ENCODE assay signal across 12 cellular contexts in genomic region chr2:241269707-241270520, GRCh38. TPM values are rescaled to one million over a fixed set of nuclear protein-coding genes. Genes with fewer than 3 reads are reported as not detected.
DNase-seq lines count a peak whose midpoint lies in the region; ATAC-seq and TF ChIP-seq lines count a peak whose summit lies in the region.
"Had no signal": no experiment of that assay in that cellular context is flagged by ENCODE, and none has a peak within 500 bp of the region (broad histone marks: within the 10 kb centered on the region; RNA-seq: fewer than 3 reads in every experiment).

No MANE protein-coding gene starts in this region.

- intact Hi-C loops in MCF 10A (cut with micrococcal nuclease) = no loop called here
- intact Hi-C loops in thyroid gland (cut with DNase I) = loop anchor here (5.0 to 10.0 kb wide), 2 partner anchors 47 to 85 kb away; partner anchors contain the start of genes FARP2, HDLBP and SEPTIN2

- H3K27me3 Mint-ChIP-seq in activated T-cell treated with anti-CD3 and anti-CD28 coated beads, Interleukin-2, amount 50 U/mL, for 4 hours (ENCODE audit: low read depth) = no peaks in the 10 kb centered on the region
- no peaks in the 10 kb centered on the region for H3K27me3 Mint-ChIP-seq in MCF 10A (ENCODE audit: insufficient read depth, unreplicated experiment)

- no peaks in the 10 kb centered on the region for H3K9me3 ChIP-seq in thyroid gland
- H3K9me3 ChIP-seq: sigmoid colon had no signal

- no peak overlapping the region for H2BK15ac ChIP-seq in mesendoderm (replicated peaks; ENCODE audit: low read depth)

- no peak overlapping the region for H2BK5ac ChIP-seq in mesendoderm (ENCODE audit: low read length)

- peaks cover 32% of the 10 kb centered on the region for H3K4me1 Mint-ChIP-seq in activated T-cell treated with anti-CD3 and anti-CD28 coated beads, Interleukin-2, amount 50 U/mL, for 4 hours (ENCODE audit: low read depth)
- peaks cover 51% of the 10 kb centered on the region for H3K4me1 Mint-ChIP-seq in MCF 10A (ENCODE audit: insufficient read depth, unreplicated experiment)

- CTCF ChIA-PET in MCF 10A (lab: Yijun Ruan, JAX) = interaction anchor here (0.8 kb wide), 1 partner anchor 121 kb away, joined by 3 read pairs; no protein-coding TSS in a partner anchor

- no peak overlapping the region for H3K23ac ChIP-seq in mesendoderm (ENCODE audit: low read length)

- H3K79me2 ChIP-seq in mesendoderm (ENCODE audit: control insufficient read depth, insufficient read depth, low read length) = peaks cover 62% of the 10 kb centered on the region

- DNase-seq in activated T-cell treated with anti-CD3 and anti-CD28 coated beads, Interleukin-2, amount 50 U/mL, for 4 hours = no peak
- DNase-seq in activated T-cell treated with anti-CD3 and anti-CD28 coated beads, Interleukin-2, amount 50 U/mL, for 1 hour = no peak
- DNase-seq in MCF 10A (ENCODE audit: unreplicated experiment) (no peak), mesendoderm (no peak), thyroid gland (peak; percentile 32 to 33), NCI-H524 treated with DMSO at 0.1 percent for 48 hours (lab: John Stamatoyannopoulos, UW) (no peak)
- DNase-seq: NCI-H2107, OCI-M1, sigmoid colon had no signal

- H3K27ac Mint-ChIP-seq in MCF 10A (ENCODE audit: low read depth, unreplicated experiment) = peak overlapping the region; percentile 88

- no peak overlapping the region for H3K4ac ChIP-seq in mesendoderm (ENCODE audit: low read depth, low read length)

- H3K79me1 ChIP-seq in mesendoderm (ENCODE audit: low read length) = peaks cover 42% of the 10 kb centered on the region

- H4K8ac ChIP-seq in mesendoderm (ENCODE audit: low read depth, low read length) = no peak overlapping the region

- H3K4me1 ChIP-seq in mesendoderm (ENCODE audit: control insufficient read depth, low read depth, low read length) (peaks cover 5% of the 10 kb centered on the region), thyroid gland (peaks cover 18 to 23% of the 10 kb centered on the region in 2 donors)

- H2AK5ac ChIP-seq in mesendoderm (ENCODE audit: low read length) = no peak overlapping the region

- no peak overlapping the region for H3K4me2 ChIP-seq in mesendoderm (ENCODE audit: low read length)

- peaks cover 20% of the 10 kb centered on the region for H3K36me3 Mint-ChIP-seq in activated T-cell treated with anti-CD3 and anti-CD28 coated beads, Interleukin-2, amount 50 U/mL, for 4 hours (ENCODE audit: insufficient read depth)
- H3K36me3 Mint-ChIP-seq in MCF 10A (ENCODE audit: insufficient read depth, unreplicated experiment) = peaks cover 65% of the 10 kb centered on the region

- H3K9me3 Mint-ChIP-seq in activated T-cell treated with anti-CD3 and anti-CD28 coated beads, Interleukin-2, amount 50 U/mL, for 4 hours = no peaks in the 10 kb centered on the region
- peaks cover under 1% of the 10 kb centered on the region for H3K9me3 Mint-ChIP-seq in MCF 10A (ENCODE audit: unreplicated experiment)

- TF ChIP-seq CTCF in MCF 10A (IDR thresholded peaks at IDR 0.05; ENCODE audit: unreplicated experiment) (no peak), thyroid gland (IDR thresholded peaks at IDR 0.05) (no peak)

- H3K18ac ChIP-seq in mesendoderm (ENCODE audit: low read length) = no peak overlapping the region

- no CpG with 5 or more reads among the region's 15 CpGs for WGBS in mesendoderm (ENCODE audit: extremely low coverage, insufficient coverage, low lambda C conversion rate)
- WGBS in thyroid gland, 2 donors = 50 to 56% methylated on average over 15 of the region's 15 CpGs

- ATAC-seq in activated T-cell treated with anti-CD3 and anti-CD28 coated beads, Interleukin-2, amount 50 U/mL, for 4 hours = no peak
- ATAC-seq in GM21447 (IDR thresholded peaks at IDR 0.05; ENCODE audit: unreplicated experiment) (no peak), HG02642 (IDR thresholded peaks at IDR 0.05; ENCODE audit: poor library complexity, unreplicated experiment) (no peak)
- ATAC-seq: left lobe of liver had no signal

- no TSS peak for BruUV-seq in MCF 10A (replicated peaks; lab: Mats Ljungman, UMichigan)

- no peak overlapping the region for H4K5ac ChIP-seq in mesendoderm (ENCODE audit: low read length)

- no peak for TF ChIP-seq POLR2A in thyroid gland (IDR thresholded peaks at IDR 0.05)

- H3K4me3 ChIP-seq in mesendoderm (ENCODE audit: low read length) = no peak overlapping the region
- H3K4me3 ChIP-seq in thyroid gland (replicated peaks in 1 of 3) = no peak overlapping the region

- H3K27me3 ChIP-seq in mesendoderm (ENCODE audit: insufficient read depth, low read length, poor library complexity) (no peaks in the 10 kb centered on the region), thyroid gland (no peaks in the 10 kb centered on the region)
- H3K27me3 ChIP-seq: sigmoid colon had no signal

- H2BK120ac ChIP-seq in mesendoderm (ENCODE audit: low read depth, low read length) = no peak overlapping the region

- peak overlapping the region; percentile 11 for H3K56ac ChIP-seq in mesendoderm (ENCODE audit: low read length)

- no peak overlapping the region for H3K9ac ChIP-seq in mesendoderm (ENCODE audit: low read length)

- H3K27ac ChIP-seq in mesendoderm (ENCODE audit: low read depth, low read length) = no peak overlapping the region
- no peak overlapping the region for H3K27ac ChIP-seq in thyroid gland

- H3K36me3 ChIP-seq in mesendoderm (ENCODE audit: control insufficient read depth, insufficient read depth, low read length) (peaks cover 13% of the 10 kb centered on the region), thyroid gland (peaks cover 18 to 20% of the 10 kb centered on the region in 2 donors)

- POLR2A ChIA-PET in MCF 10A (lab: Yijun Ruan, JAX) = interaction anchor here (0.8 to 5.5 kb wide), 5 partner anchors 10 to 63 kb away, joined by 3 to 38 read pairs (median 3); partner anchors contain the start of genes HDLBP and SEPTIN2

- H3K4me3 Mint-ChIP-seq in activated T-cell treated with anti-CD3 and anti-CD28 coated beads, Interleukin-2, amount 50 U/mL, for 4 hours = peak overlapping the region; percentile 87
- H3K4me3 Mint-ChIP-seq in MCF 10A (ENCODE audit: unreplicated experiment) = peak overlapping the region; percentile 92

RNA-seq across cellular contexts. Expression of gene HDLBP, which starts 45.6 kb away (rescaled TPM):
- 100 to 1,000 TPM; 231 to 270 (median 257) TPM for total RNA-seq in activated T-cell treated with anti-CD3 and anti-CD28 coated beads, Interleukin-2, amount 50 U/mL, for 4 hours
- total RNA-seq in MCF 10A (2022) (670 and 743 TPM in 2 replicates), thyroid gland (100 to 1,000 TPM; 303 to 490 (median 435) TPM)
- 303 TPM for polyA plus RNA-seq in mesendoderm (2013, experiment 1 of 2)
- 315 TPM for polyA plus RNA-seq in mesendoderm (2013, experiment 2 of 2)

RNA-seq across cellular contexts. Expression of gene SEPTIN2, which starts 45.8 kb away (rescaled TPM):
- total RNA-seq in activated T-cell treated with anti-CD3 and anti-CD28 coated beads, Interleukin-2, amount 50 U/mL, for 4 hours = 100 to 1,000 TPM; 185 to 215 (median 189) TPM
- total RNA-seq in MCF 10A (2022) (254 and 271 TPM in 2 replicates), thyroid gland (100 to 1,000 TPM; 340 to 417 (median 365) TPM)
- 265 TPM for polyA plus RNA-seq in mesendoderm (2013, experiment 1 of 2)
- 261 TPM for polyA plus RNA-seq in mesendoderm (2013, experiment 2 of 2)

Comparison
In these comparisons a context has a peak if more than half of its experiments do, and no peak if none do; other contexts are left out.
1. DNase-seq: peak in thyroid gland (2 of 2); none in activated T-cell treated with anti-CD3 and anti-CD28 coated beads, Interleukin-2, amount 50 U/mL, for 4 hours (single experiment), activated T-cell treated with anti-CD3 and anti-CD28 coated beads, Interleukin-2, amount 50 U/mL, for 1 hour (single experiment), MCF 10A (single experiment), mesendoderm (single experiment) and NCI-H524 treated with DMSO at 0.1 percent for 48 hours (single experiment).